8 cellular contexts compared by ENCODE assay signal in the genomic region with DNA sequence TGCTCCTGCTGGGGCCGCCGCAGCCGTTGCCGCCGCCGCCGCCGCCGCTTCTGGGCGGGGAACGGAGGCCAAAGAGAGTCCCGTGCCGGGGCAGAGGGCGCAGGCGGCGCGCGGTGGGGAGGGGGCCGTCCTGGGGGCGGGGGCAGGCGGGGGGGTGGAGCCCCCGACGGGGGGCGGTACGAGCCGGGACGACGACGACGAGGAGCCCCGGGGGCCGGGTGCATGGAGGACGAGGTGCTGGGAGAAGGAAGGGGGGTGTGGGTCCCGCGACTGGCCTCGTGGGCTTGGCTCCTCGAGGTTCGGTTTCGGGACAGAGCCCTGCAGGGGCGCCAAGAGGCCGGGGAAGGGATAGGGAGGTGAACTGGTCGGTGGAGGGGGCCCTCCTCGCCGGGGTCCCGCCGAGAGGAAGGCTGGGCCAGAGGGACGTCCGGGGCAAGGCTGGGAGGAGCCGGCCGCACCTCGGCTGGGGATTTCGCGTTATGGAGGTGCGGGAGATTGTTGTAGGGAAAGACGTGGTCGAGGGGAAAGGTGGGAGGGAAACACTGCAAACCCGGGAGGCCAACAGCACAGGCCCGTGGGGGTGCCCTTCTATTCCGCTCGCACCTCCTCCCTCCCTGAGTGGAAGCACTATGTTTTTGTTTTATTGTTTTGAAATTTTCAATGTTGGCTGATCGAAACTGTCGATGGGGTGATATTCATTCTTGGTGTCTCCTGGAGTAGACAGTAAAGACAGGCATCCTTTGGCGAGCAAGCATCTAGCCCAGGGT. TPM values are rescaled to one million over a fixed set of nuclear protein-coding genes. Genes with fewer than 3 reads are reported as not detected.
DNase-seq lines count a peak whose midpoint lies in the region; ATAC-seq and TF ChIP-seq lines count a peak whose summit lies in the region.

No MANE protein-coding gene starts in this region.

- H3K9me3 ChIP-seq in SJCRH30 (replicated peaks), result no peaks in the 10 kb centered on the region
- H3K9me3 ChIP-seq in right lobe of liver, result no peaks in the 10 kb centered on the region
- no peaks in the 10 kb centered on the region for H3K9me3 ChIP-seq in thyroid gland

- H3K27ac Mint-ChIP-seq in brain, result peak overlapping the region in 4 of 5 experiments; percentile 63 to 83 (median 65)

- peaks cover 9% of the 10 kb centered on the region for H3K4me1 Mint-ChIP-seq in brain

- no peak for TF ChIP-seq POLR2A in right lobe of liver (IDR thresholded peaks at IDR 0.05)
- TF ChIP-seq POLR2A in thyroid gland (IDR thresholded peaks at IDR 0.05), result peak in 1 of 2 donors; percentile 22

- H3K4me1 ChIP-seq in SJCRH30 (no peaks in the 10 kb centered on the region), right lobe of liver (no peaks in the 10 kb centered on the region), thyroid gland (no peaks in the 10 kb centered on the region)

- peak overlapping the region; percentile 84 to 92 (median 88) for H3K4me3 Mint-ChIP-seq in brain

- peak overlapping the region; percentile 73 for H3K4me3 ChIP-seq in SJCRH30
- peak overlapping the region in 2 of 3 donors; percentile 20 to 29 for H3K4me3 ChIP-seq in right lobe of liver
- H3K4me3 ChIP-seq in thyroid gland (replicated peaks in 1 of 3), result peak overlapping the region in 2 of 3 donors; percentile 17 to 46

- no peaks in the 10 kb centered on the region for H3K36me3 ChIP-seq in SJCRH30
- H3K36me3 ChIP-seq in right lobe of liver, result no peaks in the 10 kb centered on the region
- H3K36me3 ChIP-seq in thyroid gland, result no peaks in the 10 kb centered on the region

- peaks cover 4% of the 10 kb centered on the region for H3K27me3 Mint-ChIP-seq in brain

- H3K9me3 Mint-ChIP-seq in brain, result peaks cover 0 to 9% (median 0%) of the 10 kb centered on the region in 5 experiments

- H3K27me3 ChIP-seq in SJCRH30, result no peaks in the 10 kb centered on the region
- H3K27me3 ChIP-seq in right lobe of liver, result no peaks in the 10 kb centered on the region
- H3K27me3 ChIP-seq in thyroid gland, result no peaks in the 10 kb centered on the region

- TF ChIP-seq CTCF in brain (conservative IDR thresholded peaks at IDR 0.05), result no peak
- no peak for TF ChIP-seq CTCF in right lobe of liver (IDR thresholded peaks at IDR 0.05)
- no peak for TF ChIP-seq CTCF in thyroid gland (IDR thresholded peaks at IDR 0.05)

- WGBS in right lobe of liver (ENCODE audit: insufficient coverage, low coverage, low lambda C conversion rate, missing lambda C conversion rate), result 52% methylated on average over 33 of the region's 63 CpGs
- 16 to 29% methylated on average over 5 to 8 of the region's 63 CpGs for WGBS in thyroid gland, 2 donors

- intact Hi-C loops in right lobe of liver (cut with DNase I), result no loop called here
- intact Hi-C loops in thyroid gland (cut with DNase I), result no loop called here

- peak overlapping the region; percentile 40; the same call in 1 of the 2 replicates for H3K27ac ChIP-seq in SJCRH30
- no peak overlapping the region for H3K27ac ChIP-seq in right lobe of liver
- no peak overlapping the region for H3K27ac ChIP-seq in thyroid gland

- ATAC-seq in right lobe of liver, result no peak

- DNase-seq in NCI-H146 (lab: John Stamatoyannopoulos, UW), result peak; percentile 41
- no peak for DNase-seq in NCI-H146 treated with DMSO at 0.1 percent for 48 hours (lab: John Stamatoyannopoulos, UW; ENCODE audit: unreplicated experiment)
- DNase-seq in SJCRH30, result peak; percentile 50 to 54
- DNase-seq in right lobe of liver, result peak; percentile 45 to 58 (median 55)
- peak; percentile 31 to 40 for DNase-seq in thyroid gland
- no peak for DNase-seq in HK-2 (ENCODE audit: unreplicated experiment)
- no peak for DNase-seq in NCI-H524 treated with DMSO at 0.1 percent for 48 hours (lab: John Stamatoyannopoulos, UW)

- H3K36me3 Mint-ChIP-seq in brain, result no peaks in the 10 kb centered on the region

RNA-seq across cellular contexts. Expression of a gene that starts 1.9 kb away (rescaled TPM):
- 5.1 and 5.6 TPM in 2 replicates for total RNA-seq in SJCRH30 (2014; rRNA removed; shearing (Covaris generic))
- polyA plus RNA-seq in brain (ENCODE audit: insufficient read depth, low read depth, low replicate concordance), result 16.9 TPM
- total RNA-seq in right lobe of liver (1 to 10 TPM; 2.7 to 9.0 (median 4.8) TPM), thyroid gland (10 to 100 TPM in 1 of 4 donors, 1 to 10 TPM in 3; 4.7 to 12.0 (median 6.2) TPM)

Comparison
In these comparisons a context has a peak if more than half of its experiments do, and no peak if none do; other contexts are left out.
1. DNase-seq: peak in NCI-H146 (single experiment), SJCRH30 (2 of 2), right lobe of liver (3 of 3) and thyroid gland (2 of 2); none in NCI-H146 treated with DMSO at 0.1 percent for 48 hours (single experiment), HK-2 (single experiment) and NCI-H524 treated with DMSO at 0.1 percent for 48 hours (single experiment).
2. Peak in every context shown above with its lines, with median percentiles within 50 percentile points of each other: H3K4me3 ChIP-seq.